In genomic region chr1:116498789-116499628, GRCh38 we compare ENCODE assay signal across 8 cellular contexts.
A peak's percentile ranks its signal among the peaks of the same experiment; 100 is the strongest.
DNase-seq lines count a peak whose midpoint lies in the region; ATAC-seq and TF ChIP-seq lines count a peak whose summit lies in the region.

No MANE protein-coding gene starts in this region.

- no peaks in the 10 kb centered on the region for H3K36me3 ChIP-seq in MG63
- H3K36me3 ChIP-seq in adrenal gland (replicated peaks in 1 of 2), result no peaks in the 10 kb centered on the region
- no peaks in the 10 kb centered on the region for H3K36me3 ChIP-seq in prostate gland

- WGBS in adrenal gland, 4 donors, result 45 to 57% (median 50%) methylated on average over 11 to 13 of the region's 13 CpGs
- WGBS in prostate gland, result 56% methylated on average over 13 of the region's 13 CpGs

- TF ChIP-seq POLR2A in adrenal gland (IDR thresholded peaks at IDR 0.05) (no peak), prostate gland (IDR thresholded peaks at IDR 0.05) (no peak)

- intact Hi-C loops in adrenal gland (cut with DNase I) (no loop called here), left cardiac atrium (cut with DNase I) (loop anchor here in 1 of 2 donors (1.0 kb wide), 1 partner anchor 360 kb away; no protein-coding TSS in a partner anchor), prostate gland (cut with DNase I) (loop anchor here (2.0 kb wide), 1 partner anchor 360 kb away; no protein-coding TSS in a partner anchor)

- peak; percentile 72 to 94 (median 88) for TF ChIP-seq CTCF in adrenal gland (IDR thresholded peaks at IDR 0.05)
- TF ChIP-seq CTCF in prostate gland (IDR thresholded peaks at IDR 0.05), result peak; percentile 44 to 91 (median 80)

- DNase-seq in DMS 273 (lab: John Stamatoyannopoulos, UW; ENCODE audit: unreplicated experiment) (peak; percentile 84), MG63 (peak; percentile 44), RPMI8226 (peak; percentile 36), adrenal gland (peak; percentile 47 to 79 (median 60)), left cardiac atrium (no peak), prostate gland (ENCODE audit: low spot score) (peak; percentile 66)

- H3K27me3 ChIP-seq in MG63 (no peaks in the 10 kb centered on the region), adrenal gland (no peaks in the 10 kb centered on the region), prostate gland (replicated peaks; ENCODE audit: insufficient read depth) (no peaks in the 10 kb centered on the region)

- H3K4me1 ChIP-seq in adrenal gland (replicated peaks in 1 of 2) (peaks cover 0 to 10% of the 10 kb centered on the region in 2 donors), prostate gland (replicated peaks) (no peaks in the 10 kb centered on the region)

- ATAC-seq in GM21619 (IDR thresholded peaks at IDR 0.05; ENCODE audit: unreplicated experiment) (peak; percentile 64), left cardiac atrium (peak; percentile 57 to 81), HG02970 (IDR thresholded peaks at IDR 0.05; ENCODE audit: low FRiP score, unreplicated experiment) (no peak)

- H3K9me3 ChIP-seq in MG63, result no peaks in the 10 kb centered on the region
- no peaks in the 10 kb centered on the region for H3K9me3 ChIP-seq in adrenal gland (replicated peaks in 1 of 3)
- no peaks in the 10 kb centered on the region for H3K9me3 ChIP-seq in prostate gland

- no peak overlapping the region for H3K27ac ChIP-seq in adrenal gland
- no peak overlapping the region for H3K27ac ChIP-seq in prostate gland

- H3K4me3 ChIP-seq in MG63 (no peak overlapping the region), adrenal gland (no peak overlapping the region), prostate gland (no peak overlapping the region)
